In the genomic region with DNA sequence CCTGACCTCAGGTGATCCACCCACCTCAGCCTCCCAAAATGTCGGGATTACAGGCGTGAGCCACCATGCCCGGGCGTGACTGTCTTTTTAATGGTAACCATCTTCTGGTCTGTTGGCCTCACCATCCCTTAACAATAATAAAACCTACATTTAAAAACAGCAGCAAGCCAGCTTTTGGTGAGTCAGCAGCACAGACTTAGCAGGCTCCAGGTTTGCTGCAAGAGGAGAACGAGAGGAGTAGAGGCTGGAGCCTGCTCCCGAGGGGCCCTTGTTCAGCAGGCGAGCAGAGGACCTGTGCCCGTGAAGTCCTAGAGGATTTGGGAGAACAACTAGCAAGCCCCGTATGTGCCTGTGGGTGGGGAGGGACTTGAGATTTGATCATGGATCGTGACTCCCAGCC, we compare ENCODE assay signal across 15 cellular contexts. TPM values are rescaled to one million over a fixed set of nuclear protein-coding genes. Genes with fewer than 3 reads are reported as not detected.
A peak's percentile ranks its signal among the peaks of the same experiment; 100 is the strongest.
DNase-seq lines count a peak whose midpoint lies in the region; TF ChIP-seq lines count a peak whose summit lies in the region.
"Had no signal": no experiment of that assay in that cellular context is flagged by ENCODE, and none has a peak within 500 bp of the region (broad histone marks: within the 10 kb centered on the region; RNA-seq: fewer than 3 reads in every experiment).

No MANE protein-coding gene starts in this region.

- H4K20me1 ChIP-seq in smooth muscle cell (ENCODE audit: low read depth) = no peaks in the 10 kb centered on the region
- H4K20me1 ChIP-seq: BLaER1 had no signal

- H2AFZ ChIP-seq in smooth muscle cell (ENCODE audit: low read depth) = no peak overlapping the region

- H3K9me3 ChIP-seq in smooth muscle cell (replicated peaks; ENCODE audit: low read depth) = no peaks in the 10 kb centered on the region
- H3K9me3 ChIP-seq: BLaER1 had no signal

- no peaks in the 10 kb centered on the region for H3K36me3 ChIP-seq in smooth muscle cell (ENCODE audit: low read depth)
- H3K36me3 ChIP-seq: BLaER1 had no signal

- no peak overlapping the region for H3K27ac Mint-ChIP-seq in HFFc6
- H3K27ac Mint-ChIP-seq: CD8-positive, alpha-beta memory T cell had no signal

- DNase-seq in AG20443 (ENCODE audit: low spot score) (peak; percentile 41), HFFc6 (peak; percentile 14), fibroblast of mammary gland (ENCODE audit: low read depth) (peak; percentile 63), smooth muscle cell (lab: John Stamatoyannopoulos, UW; ENCODE audit: unreplicated experiment) (no peak), HT-29 (ENCODE audit: low spot score) (no peak), foreskin melanocyte (no peak), SK-N-DZ (ENCODE audit: low spot score) (no peak)
- no peak for DNase-seq in activated CD4-positive, CD25-positive, alpha-beta regulatory T cell (lab: John Stamatoyannopoulos, UW)
- DNase-seq: AML-193; CD8-positive, alpha-beta memory T cell; DMS79 had no signal

- WGBS in smooth muscle cell (ENCODE audit: low lambda C conversion rate) = 58% methylated on average over 10 of the region's 10 CpGs

- no peaks in the 10 kb centered on the region for H3K36me3 Mint-ChIP-seq in HFFc6 (ENCODE audit: low read depth)
- H3K36me3 Mint-ChIP-seq: CD8-positive, alpha-beta memory T cell had no signal

- H3K4me1 ChIP-seq in smooth muscle cell (ENCODE audit: low read depth) = no peaks in the 10 kb centered on the region
- H3K4me1 ChIP-seq: BLaER1 had no signal

- TF ChIP-seq CTCF in HFFc6 (IDR thresholded peaks at IDR 0.05) (no peak), fibroblast of mammary gland (conservative IDR thresholded peaks at IDR 0.05; ENCODE audit: control insufficient read depth, insufficient read depth, low read depth, low read length) (no peak), smooth muscle cell (IDR thresholded peaks at IDR 0.05; ENCODE audit: borderline replicate concordance, insufficient read depth, poor library complexity, severe bottlenecking) (no peak)

- H3K9ac ChIP-seq in smooth muscle cell (ENCODE audit: low read depth) = no peak overlapping the region
- H3K9ac ChIP-seq: BLaER1 had no signal

- H3K9me3 Mint-ChIP-seq in HFFc6 = no peaks in the 10 kb centered on the region; the same call in 1 of the 2 replicates
- H3K9me3 Mint-ChIP-seq: CD8-positive, alpha-beta memory T cell had no signal

- no peak overlapping the region for H3K4me3 Mint-ChIP-seq in HFFc6
- H3K4me3 Mint-ChIP-seq: CD8-positive, alpha-beta memory T cell had no signal

- H3K27ac ChIP-seq in smooth muscle cell (ENCODE audit: low read depth) = peak overlapping the region; percentile 73
- H3K27ac ChIP-seq: BLaER1 had no signal

- H3K4me3 ChIP-seq in fibroblast of mammary gland (ENCODE audit: control insufficient read depth, low read depth, low read length) (no peak overlapping the region), smooth muscle cell (no peak overlapping the region)
- H3K4me3 ChIP-seq: BLaER1 had no signal

- peaks cover 11% of the 10 kb centered on the region for H3K27me3 Mint-ChIP-seq in HFFc6 (ENCODE audit: insufficient read depth)

- H3K79me2 ChIP-seq in smooth muscle cell (ENCODE audit: low read depth) = no peaks in the 10 kb centered on the region

- H3K4me1 Mint-ChIP-seq in HFFc6 (ENCODE audit: low read depth) = no peaks in the 10 kb centered on the region
- H3K4me1 Mint-ChIP-seq: CD8-positive, alpha-beta memory T cell had no signal

- peak overlapping the region; percentile 6 for H3K4me2 ChIP-seq in smooth muscle cell
- H3K4me2 ChIP-seq: BLaER1 had no signal

- no peaks in the 10 kb centered on the region for H3F3A ChIP-seq in smooth muscle cell (ENCODE audit: low read depth)

- no peaks in the 10 kb centered on the region for H3K27me3 ChIP-seq in smooth muscle cell (ENCODE audit: low read depth)
- H3K27me3 ChIP-seq: BLaER1 had no signal

RNA-seq across cellular contexts. Expression of a gene that starts 35.7 kb away (rescaled TPM):
- not detected for total RNA-seq in HFFc6 (2021; fragmentation: NEBNext Ultra II Directional; extraction: Animal tissue kit (Norgen Biotek cat#: 25700))
- total RNA-seq in smooth muscle cell = not detected in 2 replicates
- polyA plus RNA-seq in smooth muscle cell = 0.02 and 0.09 TPM in 2 replicates
- total RNA-seq in HT-29 (2014; rRNA removed; shearing (Covaris generic)) = not detected in 2 replicates
- polyA plus RNA-seq in SK-N-DZ (2014; cell fraction: cytosol; rRNA removed) = not detected in 2 replicates
- not detected in 2 replicates for polyA plus RNA-seq in SK-N-DZ (2014; cell fraction: nucleus; rRNA removed)
- total RNA-seq: CD8-positive, alpha-beta memory T cell; G401; H7; HepG2 had no signal
- polyA plus RNA-seq: CD8-positive, alpha-beta memory T cell; HepG2 had no signal

Comparison
In these comparisons a context has a peak if more than half of its experiments do, and no peak if none do; other contexts are left out.
1. DNase-seq: peak in AG20443 (single experiment), HFFc6 (single experiment) and fibroblast of mammary gland (single experiment); none in smooth muscle cell (single experiment), HT-29 (single experiment), activated CD4-positive, CD25-positive, alpha-beta regulatory T cell (0 of 4), foreskin melanocyte (single experiment) and SK-N-DZ (single experiment).